ENCODE assay signal across 8 cellular contexts in the genomic region with DNA sequence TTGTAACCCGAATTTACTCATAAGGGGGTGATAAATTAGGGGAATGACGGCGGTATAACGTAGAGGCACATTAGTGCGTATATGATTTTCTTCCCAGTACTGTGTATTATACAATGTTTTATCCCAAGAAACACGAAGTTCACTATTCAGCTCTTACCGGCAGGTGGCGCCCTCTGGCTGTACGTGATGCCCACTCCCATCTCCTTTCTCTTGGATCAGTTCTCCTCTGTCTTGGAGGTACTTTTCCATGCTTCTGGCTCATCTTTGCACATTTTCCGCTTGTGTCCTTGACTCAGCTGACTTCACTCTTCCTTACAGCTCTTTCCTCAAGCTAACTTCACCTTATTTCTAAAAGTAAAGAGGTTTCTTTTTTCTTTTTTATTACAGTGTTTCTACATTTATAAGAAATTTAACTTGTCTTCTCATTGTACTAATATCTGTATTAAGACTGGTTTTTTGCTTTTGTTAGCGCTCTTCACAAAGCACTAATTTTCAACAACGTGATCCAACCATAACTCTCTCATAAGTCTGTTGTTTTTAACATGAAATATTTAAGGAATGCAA. TPM values are rescaled to one million over a fixed set of nuclear protein-coding genes. Genes with fewer than 3 reads are reported as not detected.
DNase-seq lines count a peak whose midpoint lies in the region; ATAC-seq and TF ChIP-seq lines count a peak whose summit lies in the region.

No MANE protein-coding gene starts in this region.

- no peak for ATAC-seq in HG03469 (IDR thresholded peaks at IDR 0.05; ENCODE audit: unreplicated experiment)

- H4K20me1 ChIP-seq in hepatocyte (ENCODE audit: insufficient read depth, poor library complexity, severe bottlenecking): no peaks in the 10 kb centered on the region

- H3K4me2 ChIP-seq in hepatocyte: no peak overlapping the region

- H3K4me1 ChIP-seq in ascending aorta (no peaks in the 10 kb centered on the region), hepatocyte (ENCODE audit: insufficient read depth) (peaks cover 15% of the 10 kb centered on the region)

- H3K9me3 ChIP-seq in ascending aorta (no peaks in the 10 kb centered on the region), hepatocyte (ENCODE audit: low read depth) (no peaks in the 10 kb centered on the region)

- intact Hi-C loops in ascending aorta (cut with DNase I): no loop called here

- no peak overlapping the region for H2AFZ ChIP-seq in hepatocyte

- DNase-seq in SIG-M5 treated with dmso at 0.1 percent for 504 hours (lab: John Stamatoyannopoulos, UW; ENCODE audit: unreplicated experiment) (peak; percentile 66), SIG-M5 (lab: John Stamatoyannopoulos, UW) (no peak), NCI-H1436 treated with DMSO at 0.1 percent for 48 hours (lab: John Stamatoyannopoulos, UW) (peak; percentile 5), T-helper 22 cell (ENCODE audit: low read depth) (peak; percentile 29), ascending aorta (ENCODE audit: low spot score in 2 of 2) (peak in 1 of 2 donors; percentile 77), hepatocyte (ENCODE audit: low spot score) (peak; percentile 91), skeletal muscle cell (ENCODE audit: low read depth) (peak; percentile 56)

- no peak overlapping the region for H3K27ac ChIP-seq in ascending aorta
- no peak overlapping the region for H3K27ac ChIP-seq in hepatocyte

- WGBS in hepatocyte (ENCODE audit: low lambda C conversion rate, missing lambda C conversion rate): 13% methylated on average over 12 of the region's 12 CpGs

- no peaks in the 10 kb centered on the region for H3K36me3 ChIP-seq in ascending aorta
- H3K36me3 ChIP-seq in hepatocyte (replicated peaks; ENCODE audit: insufficient read depth, low read depth): no peaks in the 10 kb centered on the region

- no peaks in the 10 kb centered on the region for H3K9me2 ChIP-seq in hepatocyte (replicated peaks; ENCODE audit: insufficient read depth)

- H3K4me3 ChIP-seq in ascending aorta (no peak overlapping the region), hepatocyte (no peak overlapping the region), skeletal muscle cell (ENCODE audit: low read depth, low read length) (no peak overlapping the region)

- TF ChIP-seq CTCF in ascending aorta (IDR thresholded peaks at IDR 0.05): peak; percentile 47 to 57 (median 48)
- peak; percentile 98 for TF ChIP-seq CTCF in hepatocyte (IDR thresholded peaks at IDR 0.05; ENCODE audit: poor library complexity)

- H3K79me2 ChIP-seq in hepatocyte: no peaks in the 10 kb centered on the region

- H3K27me3 ChIP-seq in ascending aorta: no peaks in the 10 kb centered on the region
- H3K27me3 ChIP-seq in hepatocyte: no peaks in the 10 kb centered on the region

RNA-seq across cellular contexts. Expression of gene TMEM176B, which starts 21.3 kb away (rescaled TPM):
- 42.5 TPM for total RNA-seq in ascending aorta
- 200 and 263 TPM in 2 replicates for total RNA-seq in hepatocyte
- polyA plus RNA-seq in hepatocyte: 175 and 204 TPM in 2 replicates

RNA-seq across cellular contexts. Expression of gene TMEM176A, which starts 21.7 kb away (rescaled TPM):
- total RNA-seq in ascending aorta: 31.5 TPM
- total RNA-seq in hepatocyte: 202 and 224 TPM in 2 replicates
- polyA plus RNA-seq in hepatocyte: 242 and 343 TPM in 2 replicates

RNA-seq across cellular contexts. Expression of gene GIMAP5, which starts 41.6 kb away (rescaled TPM):
- total RNA-seq in ascending aorta (89.3 TPM), hepatocyte (0.40 and 1.2 TPM in 2 replicates)
- 0.79 TPM in 1 of 2 replicates, not detected in the other for polyA plus RNA-seq in hepatocyte

Comparison
In these comparisons a context has a peak if more than half of its experiments do, and no peak if none do; other contexts are left out.
1. RNA of gene GIMAP5, which starts 41.6 kb away (total RNA-seq): 89.3 TPM in ascending aorta (single experiment); 0.40 to 1.2 TPM in hepatocyte; every median in the first group is over 10 times any median in the second.